Comparison of ENCODE assay signal across 12 cellular contexts in the genomic region with DNA sequence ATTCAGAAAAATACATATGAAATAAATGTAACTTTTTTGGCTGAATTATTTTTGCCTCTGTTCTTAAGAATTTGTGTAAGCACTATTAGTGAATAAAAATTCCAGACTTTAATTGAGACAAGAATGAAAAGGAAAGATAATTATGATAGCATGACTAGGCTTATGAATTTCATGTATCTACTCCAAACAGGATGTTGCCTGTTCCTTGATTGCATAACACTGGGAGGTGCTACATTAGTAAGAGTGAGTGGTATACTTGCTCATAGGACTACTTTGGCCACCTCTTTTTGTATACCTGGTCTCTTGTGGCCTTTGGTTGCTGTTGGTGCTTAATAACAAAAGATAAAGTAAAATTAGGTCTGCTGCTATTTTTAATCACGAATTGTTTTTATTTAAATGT.
DNase-seq lines count a peak whose midpoint lies in the region; ATAC-seq and TF ChIP-seq lines count a peak whose summit lies in the region.
"Had no signal": no experiment of that assay in that cellular context is flagged by ENCODE, and none has a peak within 500 bp of the region (broad histone marks: within the 10 kb centered on the region; RNA-seq: fewer than 3 reads in every experiment).

No MANE protein-coding gene starts in this region.

- no peaks in the 10 kb centered on the region for H3K27me3 ChIP-seq in skeletal muscle satellite cell (ENCODE audit: control insufficient read depth, insufficient read depth, low read length)

- peak overlapping the region; percentile 63 for H3K9ac ChIP-seq in skeletal muscle satellite cell (ENCODE audit: low read depth, low read length)

- DNase-seq in NOMO-1 (lab: John Stamatoyannopoulos, UW; ENCODE audit: unreplicated experiment in 2 of 2) (peak; percentile 7 to 50), NOMO-1 treated with dmso at 0.1 percent for 144 hours (lab: John Stamatoyannopoulos, UW; ENCODE audit: unreplicated experiment) (no peak), RKO (ENCODE audit: low spot score) (peak; percentile 95), fibroblast of the aortic adventitia (ENCODE audit: low read depth) (peak; percentile 87), COLO668 (lab: John Stamatoyannopoulos, UW; ENCODE audit: unreplicated experiment) (no peak)
- no peak for DNase-seq in stimulated activated naive CD4-positive, alpha-beta T cell treated with Interleukin-2 at 50 U/mL for 16 hours (lab: John Stamatoyannopoulos, UW)
- DNase-seq: activated T-cell treated with anti-CD3 and anti-CD28 coated beads, Interleukin-2, amount 50 U/mL, for 24 hours; cortex of kidney; NCI-H510A; T1000 had no signal

- no peak for ATAC-seq in GM18520 (IDR thresholded peaks at IDR 0.05; ENCODE audit: unreplicated experiment)

- no peaks in the 10 kb centered on the region for H3K9me3 ChIP-seq in skeletal muscle satellite cell (replicated peaks; ENCODE audit: low read length)

- H3K4me3 ChIP-seq in fibroblast of the aortic adventitia (ENCODE audit: low read depth, low read length) (no peak overlapping the region), skeletal muscle satellite cell (ENCODE audit: low read length) (peak overlapping the region; percentile 62)

- no peak for TF ChIP-seq CTCF in fibroblast of the aortic adventitia (IDR thresholded peaks at IDR 0.05; ENCODE audit: insufficient read depth, low read length)

- H3K36me3 ChIP-seq in skeletal muscle satellite cell (ENCODE audit: insufficient read depth, low read length), result peaks cover 9% of the 10 kb centered on the region

- peaks cover 49% of the 10 kb centered on the region for H3K4me1 ChIP-seq in skeletal muscle satellite cell (ENCODE audit: control insufficient read depth, insufficient read depth, low read length)

- H3K4me2 ChIP-seq in skeletal muscle satellite cell (ENCODE audit: low read length), result peak overlapping the region; percentile 84

Comparison
In these comparisons a context has a peak if more than half of its experiments do, and no peak if none do; other contexts are left out.
1. DNase-seq: peak in NOMO-1 (2 of 2), RKO (single experiment) and fibroblast of the aortic adventitia (single experiment); none in NOMO-1 treated with dmso at 0.1 percent for 144 hours (single experiment), stimulated activated naive CD4-positive, alpha-beta T cell treated with Interleukin-2 at 50 U/mL for 16 hours (single experiment) and COLO668 (single experiment).